ENCODE assay signal across 1 cellular context in the genomic region with DNA sequence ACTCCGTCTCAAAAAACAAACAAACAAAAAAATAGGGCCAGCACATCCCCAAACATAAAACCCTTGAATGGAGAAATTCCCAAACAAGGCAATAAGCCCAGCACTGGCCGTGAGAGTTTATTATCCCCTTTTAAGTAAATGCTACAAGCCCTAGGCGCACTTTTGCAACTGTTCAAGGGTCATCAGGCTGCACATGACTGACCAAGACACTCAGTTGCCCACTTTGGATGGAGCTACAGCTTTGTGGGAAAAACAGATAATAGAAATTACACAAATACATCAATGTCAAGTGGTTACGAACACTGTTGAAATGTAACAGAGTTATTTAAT.
TF ChIP-seq lines count a peak whose summit lies in the region.

No MANE protein-coding gene starts in this region.

TF ChIP-seq in endothelial cell of umbilical vein, 7 proteins besides CTCF, POLR2A, EP300 and RAD21 (continued from another document):
- TF ChIP-seq GATA2 (IDR thresholded peaks at IDR 0.05; ENCODE audit: insufficient read depth, insufficient read length, low read depth, low read length), result no peak
- no peak for TF ChIP-seq EZH2 (IDR thresholded peaks at IDR 0.05; ENCODE audit: borderline replicate concordance, low read depth, low read length, severe bottlenecking)
- no peak for TF ChIP-seq MYC (IDR thresholded peaks at IDR 0.05; ENCODE audit: low read depth, low read length)
- no peak for TF ChIP-seq POLR2AphosphoS5 (IDR thresholded peaks at IDR 0.05; ENCODE audit: insufficient read depth, low read depth, low read length)
- no peak for TF ChIP-seq FOS (IDR thresholded peaks at IDR 0.05; ENCODE audit: borderline replicate concordance, insufficient read depth, low read length)
- no peak for TF ChIP-seq JUN (IDR thresholded peaks at IDR 0.05; ENCODE audit: borderline replicate concordance, insufficient read depth, insufficient read length, low read depth)
